ENCODE assay signal across 26 cellular contexts in the genomic region with DNA sequence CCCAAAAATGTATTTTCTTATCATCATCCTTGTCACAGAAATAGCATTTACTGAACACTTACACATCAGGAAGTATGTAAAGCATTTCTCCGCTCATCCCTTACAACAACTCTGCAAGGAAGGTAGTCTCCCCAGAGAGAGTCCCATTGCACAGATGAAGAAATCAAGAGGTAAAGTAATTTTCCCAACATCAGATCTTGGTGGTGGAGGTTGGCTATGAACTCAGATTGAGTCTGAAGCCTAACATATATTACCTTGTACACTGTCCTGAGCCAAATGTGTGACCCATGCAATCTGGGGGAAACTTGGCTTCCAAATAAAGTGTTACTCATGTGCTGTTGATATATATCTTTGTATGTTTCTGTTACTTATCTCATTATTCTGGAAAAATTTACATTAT.
"Had no signal": no experiment of that assay in that cellular context is flagged by ENCODE, and none has a peak within 500 bp of the region (broad histone marks: within the 10 kb centered on the region; RNA-seq: fewer than 3 reads in every experiment).

No MANE protein-coding gene starts in this region.

- H3K4me3 ChIP-seq: colonic mucosa, esophagus squamous epithelium, gastrocnemius medialis, heart right ventricle, left lung, lower lobe of right lung, mucosa of descending colon had no signal

- H3K4me3 Mint-ChIP-seq: dendritic cell treated with granulocyte-macrophage colony-stimulating factor and Interleukin-4, amounts not matched to agents 40 ng/mL and 50 ng/mL, for 4 days; effector memory CD8-positive, alpha-beta T cell; endodermal cell; mesothelial cell of epicardium; naive B cell had no signal

- H3K27me3 Mint-ChIP-seq: dendritic cell treated with granulocyte-macrophage colony-stimulating factor and Interleukin-4, amounts not matched to agents 40 ng/mL and 50 ng/mL, for 4 days; effector memory CD8-positive, alpha-beta T cell; naive B cell had no signal

- H3K9me3 Mint-ChIP-seq: dendritic cell treated with granulocyte-macrophage colony-stimulating factor and Interleukin-4, amounts not matched to agents 40 ng/mL and 50 ng/mL, for 4 days; effector memory CD8-positive, alpha-beta T cell; endodermal cell; mesothelial cell of epicardium; naive B cell had no signal

- H3K27me3 ChIP-seq: colonic mucosa, esophagus squamous epithelium, gastrocnemius medialis, heart right ventricle, left lung had no signal

- H3K36me3 Mint-ChIP-seq: naive B cell had no signal

- ATAC-seq: effector memory CD8-positive, alpha-beta T cell; esophagus mucosa; gastrocnemius medialis; heart right ventricle; left cardiac atrium; left lung; left ventricle myocardium superior; lower lobe of right lung; mucosa of descending colon had no signal

- DNase-seq: colonic mucosa; cortex of kidney; effector CD8-positive, alpha-beta T cell; effector memory CD8-positive, alpha-beta T cell; endodermal cell; esophagus squamous epithelium; foreskin fibroblast; foreskin melanocyte; gastrocnemius medialis; glutamatergic neuron; head of caudate nucleus; heart right ventricle; hippocampal formation; left cardiac atrium; left lung; left ventricle myocardium superior; lower lobe of right lung; mesenchymal stem cell; mucosa of descending colon; naive B cell had no signal

- H3K4me1 ChIP-seq: colonic mucosa had no signal

- FAIRE-seq: endometrium, keratinocyte had no signal

- H3K27ac ChIP-seq: colonic mucosa, epithelial cell of prostate, esophagus squamous epithelium, gastrocnemius medialis, heart right ventricle, left lung, lower lobe of right lung had no signal

- H3K9me3 ChIP-seq: colonic mucosa, esophagus squamous epithelium, gastrocnemius medialis, heart right ventricle, left lung, lower lobe of right lung, mucosa of descending colon had no signal

- H3K27ac Mint-ChIP-seq: dendritic cell treated with granulocyte-macrophage colony-stimulating factor and Interleukin-4, amounts not matched to agents 40 ng/mL and 50 ng/mL, for 4 days; endodermal cell; mesothelial cell of epicardium had no signal

- H3K36me3 ChIP-seq: colonic mucosa, esophagus squamous epithelium, gastrocnemius medialis, left lung, lower lobe of right lung had no signal
